ENCODE assay signal across 28 cellular contexts in the genomic region with DNA sequence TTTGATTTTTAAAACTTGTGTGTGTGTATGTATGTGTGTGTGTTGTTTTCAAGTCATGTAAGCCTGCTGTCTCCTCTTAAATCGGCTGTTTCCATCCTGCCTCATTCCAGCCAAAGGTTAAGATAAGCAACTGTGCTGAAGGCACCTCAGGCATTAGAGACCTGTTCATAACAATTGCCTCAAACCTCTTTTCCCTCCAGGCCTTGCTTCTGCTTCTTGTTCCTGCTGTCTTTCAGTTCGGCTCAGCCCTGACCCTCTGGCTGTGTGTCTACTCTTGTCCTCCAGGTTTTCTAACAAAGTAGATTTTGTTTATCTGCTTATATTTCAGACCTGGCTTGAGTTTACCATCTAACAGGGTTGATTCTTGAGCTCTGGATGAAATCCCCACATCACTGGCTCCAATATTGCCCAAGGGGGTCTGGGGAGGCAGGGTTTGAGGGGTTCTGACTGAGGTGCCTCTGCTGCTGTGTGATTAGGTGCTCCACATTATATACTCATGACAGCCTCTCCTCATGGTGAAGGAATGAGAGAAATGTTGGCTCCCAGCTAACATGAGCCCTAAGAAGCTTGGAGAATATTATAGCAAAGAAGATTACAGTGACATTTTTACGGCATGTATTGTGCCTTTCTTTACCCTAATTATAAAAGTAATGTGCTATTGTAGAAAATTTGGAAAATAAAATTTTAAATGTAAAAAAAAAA.
DNase-seq lines count a peak whose midpoint lies in the region; ATAC-seq and TF ChIP-seq lines count a peak whose summit lies in the region.
"Had no signal": no experiment of that assay in that cellular context is flagged by ENCODE, and none has a peak within 500 bp of the region (broad histone marks: within the 10 kb centered on the region; RNA-seq: fewer than 3 reads in every experiment).

No MANE protein-coding gene starts in this region.

- intact Hi-C loops in Right ventricle myocardium inferior (cut with DNase I), result no loop called here
- intact Hi-C loops in cardiac septum (cut with DNase I), result loop anchor here (5.0 kb wide), 1 partner anchor 266 kb away; no protein-coding TSS in a partner anchor
- intact Hi-C loops in activated CD4-positive, alpha-beta T cell treated with anti-CD3 and anti-CD28 coated beads, Interleukin-2, amount 10 ng/mL, durations not matched to agents 24 days and 14 days (cut with micrococcal nuclease), result no loop called here

- H3K36me3 Mint-ChIP-seq in neural crest cell (ENCODE audit: low read depth), result no peaks in the 10 kb centered on the region
- H3K36me3 Mint-ChIP-seq in activated CD4-positive, alpha-beta T cell treated with anti-CD3 and anti-CD28 coated beads, Interleukin-2, amount 10 ng/mL, durations not matched to agents 24 days and 14 days (ENCODE audit: low read depth), result no peaks in the 10 kb centered on the region

- peaks cover 31% of the 10 kb centered on the region for H3K4me1 Mint-ChIP-seq in neural crest cell
- H3K4me1 Mint-ChIP-seq in activated CD4-positive, alpha-beta T cell treated with anti-CD3 and anti-CD28 coated beads, Interleukin-2, amount 10 ng/mL, durations not matched to agents 24 days and 14 days, result peaks cover 4% of the 10 kb centered on the region

- TF ChIP-seq CTCF in fibroblast of villous mesenchyme (IDR thresholded peaks at IDR 0.05; ENCODE audit: insufficient read depth, low read depth, low read length), result no peak
- TF ChIP-seq CTCF in neural crest cell (conservative IDR thresholded peaks at IDR 0.05), result no peak

- H3K27ac Mint-ChIP-seq in neural crest cell (ENCODE audit: unreplicated experiment), result peak overlapping the region; percentile 65
- H3K27ac Mint-ChIP-seq in activated CD4-positive, alpha-beta T cell treated with anti-CD3 and anti-CD28 coated beads, Interleukin-2, amount 10 ng/mL, durations not matched to agents 24 days and 14 days, result no peak overlapping the region
- H3K27ac Mint-ChIP-seq: activated naive CD8-positive, alpha-beta T cell treated with anti-CD3 and anti-CD28 coated beads, Interleukin-2, amount 50 U/mL, for 24 hours; B cell; effector memory CD8-positive, alpha-beta T cell; stimulated activated naive CD8-positive, alpha-beta T cell treated with anti-CD3 and anti-CD28 coated beads, Interleukin-15, Interleukin-2, amounts not matched to agents 100 ng/mL and 50 ng/mL, for 24 hours; T-helper 1 cell treated with Interleukin-12 subunit alpha and Interleukin-12 subunit beta and Interleukin-4 antibody, amounts not matched to agents 30 μg/mL and 1 μg/mL, for 36 hours had no signal

- H3K27me3 Mint-ChIP-seq in neural crest cell (ENCODE audit: low read depth), result no peaks in the 10 kb centered on the region
- no peaks in the 10 kb centered on the region for H3K27me3 Mint-ChIP-seq in activated CD4-positive, alpha-beta T cell treated with anti-CD3 and anti-CD28 coated beads, Interleukin-2, amount 10 ng/mL, durations not matched to agents 24 days and 14 days
- H3K27me3 Mint-ChIP-seq: B cell had no signal

- peaks cover 2% of the 10 kb centered on the region for H3K9me3 Mint-ChIP-seq in neural crest cell
- H3K9me3 Mint-ChIP-seq in activated CD4-positive, alpha-beta T cell treated with anti-CD3 and anti-CD28 coated beads, Interleukin-2, amount 10 ng/mL, durations not matched to agents 24 days and 14 days, result no peaks in the 10 kb centered on the region
- H3K9me3 Mint-ChIP-seq: effector memory CD8-positive, alpha-beta T cell; stimulated activated naive CD8-positive, alpha-beta T cell treated with anti-CD3 and anti-CD28 coated beads, Interleukin-15, Interleukin-2, amounts not matched to agents 100 ng/mL and 50 ng/mL, for 24 hours; T-helper 1 cell treated with Interleukin-12 subunit alpha and Interleukin-12 subunit beta and Interleukin-4 antibody, amounts not matched to agents 30 μg/mL and 1 μg/mL, for 36 hours had no signal

- DNase-seq in Right ventricle myocardium inferior (ENCODE audit: missing footprints), result no peak
- DNase-seq in cardiac septum (ENCODE audit: low spot score), result no peak
- DNase-seq in fibroblast of villous mesenchyme (ENCODE audit: low read depth), result peak; percentile 47
- DNase-seq in neural crest cell (ENCODE audit: low read depth, low spot score), result no peak
- DNase-seq in T-helper 9 cell, result no peak
- no peak for DNase-seq in activated CD4-positive, alpha-beta T cell treated with anti-CD3 and anti-CD28 coated beads, Interleukin-2, amount 10 ng/mL, durations not matched to agents 24 days and 14 days
- no peak for DNase-seq in middle frontal gyrus (ENCODE audit: extremely low spot score, low spot score)
- DNase-seq: activated CD8-positive, alpha-beta memory T cell treated with anti-CD3 and anti-CD28 coated beads for 24 hours; activated gamma-delta T cell; activated naive CD8-positive, alpha-beta T cell treated with anti-CD3 and anti-CD28 coated beads, Interleukin-2, amount 50 U/mL, for 24 hours; activated T-cell treated with anti-CD3 and anti-CD28 coated beads, Interleukin-2, amount 50 U/mL, for 1 hour; brain microvascular endothelial cell; effector memory CD8-positive, alpha-beta T cell; gastrocnemius medialis; lower lobe of right lung; MM.1S; NCI-H1417 treated with DMSO at 0.1 percent for 48 hours; NCI-H2171; NCI-H524 treated with DMSO at 0.1 percent for 48 hours; right cardiac atrium; stimulated activated CD4-positive, alpha-beta T cell treated with anti-CD3 and anti-CD28 coated beads, Interleukin-12 subunit alpha, Interleukin-12 subunit beta, amount 100 ng/mL, for 4 hours; stimulated activated CD4-positive, alpha-beta T cell treated with anti-CD3 and anti-CD28 coated beads, Interleukin-4, amount 100 ng/mL, for 4 hours; tibial artery had no signal

- H3K4me3 Mint-ChIP-seq in neural crest cell, result no peak overlapping the region
- H3K4me3 Mint-ChIP-seq in activated CD4-positive, alpha-beta T cell treated with anti-CD3 and anti-CD28 coated beads, Interleukin-2, amount 10 ng/mL, durations not matched to agents 24 days and 14 days, result no peak overlapping the region
- H3K4me3 Mint-ChIP-seq: activated naive CD8-positive, alpha-beta T cell treated with anti-CD3 and anti-CD28 coated beads, Interleukin-2, amount 50 U/mL, for 24 hours; B cell; effector memory CD8-positive, alpha-beta T cell; stimulated activated naive CD8-positive, alpha-beta T cell treated with anti-CD3 and anti-CD28 coated beads, Interleukin-15, Interleukin-2, amounts not matched to agents 100 ng/mL and 50 ng/mL, for 24 hours; T-helper 1 cell treated with Interleukin-12 subunit alpha and Interleukin-12 subunit beta and Interleukin-4 antibody, amounts not matched to agents 30 μg/mL and 1 μg/mL, for 36 hours had no signal

- no peak overlapping the region for H3K4me3 ChIP-seq in fibroblast of villous mesenchyme (ENCODE audit: low read depth, low read length)
- H3K4me3 ChIP-seq: gastrocnemius medialis, K562, lower lobe of right lung, tibial artery had no signal

- ATAC-seq in Right ventricle myocardium inferior, result peak; percentile 53
- no peak for ATAC-seq in GM21825 (IDR thresholded peaks at IDR 0.05; ENCODE audit: unreplicated experiment)
- ATAC-seq: activated naive CD8-positive, alpha-beta T cell treated with anti-CD3 and anti-CD28 coated beads, Interleukin-2, amount 50 U/mL, for 24 hours; effector memory CD8-positive, alpha-beta T cell; gastrocnemius medialis; K562; lower lobe of right lung had no signal
